8 cellular contexts compared by ENCODE assay signal in genomic region chr19:2563546-2563945, GRCh38.
DNase-seq lines count a peak whose midpoint lies in the region; ATAC-seq, FAIRE-seq and TF ChIP-seq lines count a peak whose summit lies in the region.
"Not testable (repeated sequence)": the region's sequence is repeated elsewhere in the genome, so short reads cannot be mapped to it uniquely, and the experiment has no call there.

No MANE protein-coding gene starts in this region.

- not testable (repeated sequence) for H3K4me3 ChIP-seq in BLaER1 treated with 17β-estradiol and CSF1 and Interleukin-3, amounts not matched to agents 10 nM and 100 nM

- H3K27ac ChIP-seq in BLaER1 treated with 17β-estradiol and CSF1 and Interleukin-3, amounts not matched to agents 10 nM and 100 nM, result not testable (repeated sequence)

- H3K27me3 Mint-ChIP-seq in activated CD4-positive, alpha-beta T cell treated with anti-CD3 and anti-CD28 coated beads, Interleukin-2, amount 10 ng/mL, durations not matched to agents 7 days and 5 days; activated T-helper 17 cell treated with anti-CD3 and anti-CD28 coated beads, Interleukin-2, amount 50 U/mL, for 72 hours; central memory CD8-positive, alpha-beta T cell; natural killer cell (ENCODE audit: low read depth in 2 of 2): not testable (repeated sequence)

- intact Hi-C loops in natural killer cell (cut with micrococcal nuclease), result not testable (repeated sequence)

- peak overlapping the region; percentile 85 for H3K4me3 Mint-ChIP-seq in activated CD4-positive, alpha-beta T cell treated with anti-CD3 and anti-CD28 coated beads, Interleukin-2, amount 10 ng/mL, durations not matched to agents 7 days and 5 days
- peak overlapping the region; percentile 82 for H3K4me3 Mint-ChIP-seq in activated T-helper 17 cell treated with anti-CD3 and anti-CD28 coated beads, Interleukin-2, amount 50 U/mL, for 72 hours
- H3K4me3 Mint-ChIP-seq in central memory CD8-positive, alpha-beta T cell, result peak overlapping the region; percentile 89
- H3K4me3 Mint-ChIP-seq in natural killer cell, result peak overlapping the region; percentile 94
- peak overlapping the region; percentile 85 for H3K4me3 Mint-ChIP-seq in stimulated activated effector memory CD8-positive, alpha-beta T cell treated with anti-CD3 and anti-CD28 coated beads, Interleukin-12 subunit alpha, Interleukin-12 subunit beta, amount 100 ng/mL, for 72 hours

- H3K4me1 Mint-ChIP-seq in activated CD4-positive, alpha-beta T cell treated with anti-CD3 and anti-CD28 coated beads, Interleukin-2, amount 10 ng/mL, durations not matched to agents 7 days and 5 days, result peaks cover 60% of the 10 kb centered on the region
- peaks cover 17% of the 10 kb centered on the region for H3K4me1 Mint-ChIP-seq in activated T-helper 17 cell treated with anti-CD3 and anti-CD28 coated beads, Interleukin-2, amount 50 U/mL, for 72 hours
- H3K4me1 Mint-ChIP-seq in central memory CD8-positive, alpha-beta T cell, result not testable (repeated sequence)
- peaks cover 18 to 28% of the 10 kb centered on the region in 2 donors for H3K4me1 Mint-ChIP-seq in natural killer cell
- H3K4me1 Mint-ChIP-seq in stimulated activated effector memory CD8-positive, alpha-beta T cell treated with anti-CD3 and anti-CD28 coated beads, Interleukin-12 subunit alpha, Interleukin-12 subunit beta, amount 100 ng/mL, for 72 hours, result peaks cover 52% of the 10 kb centered on the region

- not testable (repeated sequence) for H3K9ac ChIP-seq in BLaER1 treated with 17β-estradiol and CSF1 and Interleukin-3, amounts not matched to agents 10 nM and 100 nM

- not testable (repeated sequence) for TF ChIP-seq CTCF in natural killer cell (IDR thresholded peaks at IDR 0.05)

- peak overlapping the region in 8 of 11 experiments; percentile 40 to 96 (median 84); a peak in 13 of 22 replicates for H3K4me2 ChIP-seq in BLaER1 treated with 17β-estradiol and CSF1 and Interleukin-3, amounts not matched to agents 10 nM and 100 nM

- CTCF ChIA-PET in activated CD4-positive, alpha-beta T cell treated with anti-CD3 and anti-CD28 coated beads, Interleukin-2, amount 10 ng/mL, durations not matched to agents 7 days and 5 days (lab: Charles Lee), result interaction anchor here (0.8 kb wide), 1 partner anchor 20 kb away, joined by 3 read pairs; no protein-coding TSS in a partner anchor

- H3K36me3 Mint-ChIP-seq in activated CD4-positive, alpha-beta T cell treated with anti-CD3 and anti-CD28 coated beads, Interleukin-2, amount 10 ng/mL, durations not matched to agents 7 days and 5 days (ENCODE audit: low read depth); activated T-helper 17 cell treated with anti-CD3 and anti-CD28 coated beads, Interleukin-2, amount 50 U/mL, for 72 hours (ENCODE audit: low read depth); central memory CD8-positive, alpha-beta T cell (ENCODE audit: insufficient read depth); natural killer cell: not testable (repeated sequence)
- H3K36me3 Mint-ChIP-seq in stimulated activated effector memory CD8-positive, alpha-beta T cell treated with anti-CD3 and anti-CD28 coated beads, Interleukin-12 subunit alpha, Interleukin-12 subunit beta, amount 100 ng/mL, for 72 hours, result peaks cover 11% of the 10 kb centered on the region

- not testable (repeated sequence) for H3K9me3 Mint-ChIP-seq in activated CD4-positive, alpha-beta T cell treated with anti-CD3 and anti-CD28 coated beads, Interleukin-2, amount 10 ng/mL, durations not matched to agents 7 days and 5 days; activated T-helper 17 cell treated with anti-CD3 and anti-CD28 coated beads, Interleukin-2, amount 50 U/mL, for 72 hours; central memory CD8-positive, alpha-beta T cell; natural killer cell; stimulated activated effector memory CD8-positive, alpha-beta T cell treated with anti-CD3 and anti-CD28 coated beads, Interleukin-12 subunit alpha, Interleukin-12 subunit beta, amount 100 ng/mL, for 72 hours

- TF ChIP-seq POLR2A in GM12892 (IDR thresholded peaks at IDR 0.05; ENCODE audit: low read depth, low read length), result not testable (repeated sequence)

- H3K27ac Mint-ChIP-seq in activated CD4-positive, alpha-beta T cell treated with anti-CD3 and anti-CD28 coated beads, Interleukin-2, amount 10 ng/mL, durations not matched to agents 7 days and 5 days, result peak overlapping the region; percentile 46
- not testable (repeated sequence) for H3K27ac Mint-ChIP-seq in activated T-helper 17 cell treated with anti-CD3 and anti-CD28 coated beads, Interleukin-2, amount 50 U/mL, for 72 hours; stimulated activated effector memory CD8-positive, alpha-beta T cell treated with anti-CD3 and anti-CD28 coated beads, Interleukin-12 subunit alpha, Interleukin-12 subunit beta, amount 100 ng/mL, for 72 hours
- peak overlapping the region; percentile 35 for H3K27ac Mint-ChIP-seq in central memory CD8-positive, alpha-beta T cell (ENCODE audit: low read depth)
- peak overlapping the region; percentile 91 to 92 for H3K27ac Mint-ChIP-seq in natural killer cell

- H3K9me3 ChIP-seq in BLaER1 treated with 17β-estradiol and CSF1 and Interleukin-3, amounts not matched to agents 10 nM and 100 nM (replicated peaks in 1 of 11), result not testable (repeated sequence)

- H3K27me3 ChIP-seq in BLaER1 treated with 17β-estradiol and CSF1 and Interleukin-3, amounts not matched to agents 10 nM and 100 nM, result not testable (repeated sequence)

- peaks cover 0 to 90% (median 34%) of the 10 kb centered on the region in 11 experiments; a peak in 15 of 22 replicates for H4K20me1 ChIP-seq in BLaER1 treated with 17β-estradiol and CSF1 and Interleukin-3, amounts not matched to agents 10 nM and 100 nM

- FAIRE-seq in GM12892 (lab: Jason Lieb, UNC), result peak; percentile 33

- not testable (repeated sequence) for ATAC-seq in activated T-helper 17 cell treated with anti-CD3 and anti-CD28 coated beads, Interleukin-2, amount 50 U/mL, for 72 hours (replicated peaks); central memory CD8-positive, alpha-beta T cell (replicated peaks; ENCODE audit: extremely low read depth, poor library complexity, severe bottlenecking); natural killer cell; stimulated activated effector memory CD8-positive, alpha-beta T cell treated with anti-CD3 and anti-CD28 coated beads, Interleukin-12 subunit alpha, Interleukin-12 subunit beta, amount 100 ng/mL, for 72 hours

- POLR2A ChIA-PET in activated CD4-positive, alpha-beta T cell treated with anti-CD3 and anti-CD28 coated beads, Interleukin-2, amount 10 ng/mL, durations not matched to agents 7 days and 5 days (lab: Charles Lee), result not testable (repeated sequence)

- not testable (repeated sequence) for DNase-seq in GM12892 (ENCODE audit: insufficient read length); activated CD4-positive, alpha-beta T cell treated with anti-CD3 and anti-CD28 coated beads, Interleukin-2, amount 10 ng/mL, durations not matched to agents 7 days and 5 days; central memory CD8-positive, alpha-beta T cell (ENCODE audit: low spot score in 2 of 2); natural killer cell; stimulated activated effector memory CD8-positive, alpha-beta T cell treated with anti-CD3 and anti-CD28 coated beads, Interleukin-12 subunit alpha, Interleukin-12 subunit beta, amount 100 ng/mL, for 72 hours (ENCODE audit: low spot score in 2 of 2)
- DNase-seq in islet precursor cell, result peak; percentile 16

- H3K36me3 ChIP-seq in BLaER1 treated with 17β-estradiol and CSF1 and Interleukin-3, amounts not matched to agents 10 nM and 100 nM, result peaks cover 0 to 17% (median 8%) of the 10 kb centered on the region in 11 experiments; a peak in 3 of 22 replicates

- H3K4me1 ChIP-seq in BLaER1 treated with 17β-estradiol and CSF1 and Interleukin-3, amounts not matched to agents 10 nM and 100 nM, result peaks cover 43 to 84% (median 67%) of the 10 kb centered on the region in 10 experiments
